ENCODE assay signal across 20 cellular contexts in genomic region chr2:182530636-182531035, GRCh38.
"Had no signal": no experiment of that assay in that cellular context is flagged by ENCODE, and none has a peak within 500 bp of the region (broad histone marks: within the 10 kb centered on the region; RNA-seq: fewer than 3 reads in every experiment).

No MANE protein-coding gene starts in this region.

- DNase-seq: dermis blood vessel endothelial cell; dorsolateral prefrontal cortex; effector CD4-positive, alpha-beta T cell; effector memory CD4-positive, alpha-beta T cell; foreskin keratinocyte; heart left ventricle; hippocampal formation; left cardiac atrium; left lung; left ventricle myocardium superior; lower lobe of right lung; mesenchymal stem cell; mucosa of descending colon; naive B cell had no signal

- H3K4me1 ChIP-seq: esophagus muscularis mucosa, gastroesophageal sphincter, heart left ventricle, left lung, lower lobe of right lung had no signal

- ATAC-seq: foreskin keratinocyte, gastroesophageal sphincter, heart left ventricle, left cardiac atrium, left lung, left ventricle myocardium superior, lower lobe of right lung, mucosa of descending colon had no signal

- H3K36me3 ChIP-seq: esophagus muscularis mucosa, gastroesophageal sphincter, heart left ventricle, left lung, lower lobe of right lung had no signal

- H3K27ac ChIP-seq: coronary artery, dorsolateral prefrontal cortex, esophagus muscularis mucosa, foreskin keratinocyte, gastroesophageal sphincter, heart left ventricle, left lung, lower lobe of right lung had no signal

- H3K4me3 ChIP-seq: coronary artery, dorsolateral prefrontal cortex, esophagus muscularis mucosa, gastroesophageal sphincter, heart left ventricle, left lung, lower lobe of right lung, mucosa of descending colon had no signal

- H3K9me3 ChIP-seq: esophagus muscularis mucosa, gastroesophageal sphincter, heart left ventricle, lower lobe of right lung, mucosa of descending colon had no signal

- H3K27me3 ChIP-seq: dorsolateral prefrontal cortex, esophagus muscularis mucosa, foreskin keratinocyte, gastroesophageal sphincter, heart left ventricle, left lung had no signal

- FAIRE-seq: endothelial cell of umbilical vein, islet of Langerhans, keratinocyte had no signal
